In the genomic region with DNA sequence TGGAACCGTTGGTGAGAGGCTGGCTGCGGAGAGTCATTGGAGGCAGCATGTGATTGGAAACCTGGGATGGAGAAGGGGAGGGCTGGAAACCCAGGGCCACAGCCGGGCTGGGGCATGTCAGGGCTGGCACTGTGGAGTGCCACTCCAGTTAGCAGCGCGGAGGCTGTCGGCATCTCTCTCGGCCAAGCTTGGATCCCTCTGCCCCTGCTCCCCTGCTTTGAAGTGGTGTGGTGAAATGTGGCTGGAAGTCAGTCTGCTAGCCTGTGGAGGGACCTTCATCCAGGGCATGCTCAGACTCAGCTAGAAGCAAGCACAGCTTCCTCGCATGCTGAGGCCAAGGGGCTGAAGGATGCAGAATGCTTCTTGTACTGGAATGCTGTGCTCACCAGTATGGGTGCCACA, we compare ENCODE assay signal across 9 cellular contexts. TPM values are rescaled to one million over a fixed set of nuclear protein-coding genes. Genes with fewer than 3 reads are reported as not detected.
A peak's percentile ranks its signal among the peaks of the same experiment; 100 is the strongest.
DNase-seq lines count a peak whose midpoint lies in the region; ATAC-seq and TF ChIP-seq lines count a peak whose summit lies in the region.
"Had no signal": no experiment of that assay in that cellular context is flagged by ENCODE, and none has a peak within 500 bp of the region (broad histone marks: within the 10 kb centered on the region; RNA-seq: fewer than 3 reads in every experiment).

No MANE protein-coding gene starts in this region.

- peaks cover 73% of the 10 kb centered on the region for H3K4me1 ChIP-seq in upper lobe of right lung

- peaks cover 55% of the 10 kb centered on the region for H3K4me1 Mint-ChIP-seq in activated CD4-positive, alpha-beta T cell treated with anti-CD3 and anti-CD28 coated beads, Interleukin-2, amount 10 ng/mL, durations not matched to agents 24 days and 14 days

- H3K36me3 ChIP-seq in upper lobe of right lung: no peaks in the 10 kb centered on the region
- H3K36me3 ChIP-seq: neutrophil had no signal

- ATAC-seq in upper lobe of right lung (peak; percentile 85), HG02678 (IDR thresholded peaks at IDR 0.05; ENCODE audit: unreplicated experiment) (no peak), GM19467 (IDR thresholded peaks at IDR 0.05; ENCODE audit: unreplicated experiment) (no peak)

- H3K4me3 Mint-ChIP-seq in activated CD4-positive, alpha-beta T cell treated with anti-CD3 and anti-CD28 coated beads, Interleukin-2, amount 10 ng/mL, durations not matched to agents 24 days and 14 days: peak overlapping the region; percentile 11

- TF ChIP-seq CTCF in upper lobe of right lung (IDR thresholded peaks at IDR 0.05): no peak

- intact Hi-C loops in activated CD4-positive, alpha-beta T cell treated with anti-CD3 and anti-CD28 coated beads, Interleukin-2, amount 10 ng/mL, durations not matched to agents 24 days and 14 days (cut with micrococcal nuclease): no loop called here
- intact Hi-C loops in upper lobe of right lung (cut with DNase I): no loop called here

- peaks cover 7% of the 10 kb centered on the region for H3K27me3 Mint-ChIP-seq in activated CD4-positive, alpha-beta T cell treated with anti-CD3 and anti-CD28 coated beads, Interleukin-2, amount 10 ng/mL, durations not matched to agents 24 days and 14 days

- peak overlapping the region; percentile 91 for H3K27ac ChIP-seq in angular gyrus (ENCODE audit: low read depth, low read length)
- peak overlapping the region; percentile 74 for H3K27ac ChIP-seq in layer of hippocampus (ENCODE audit: low read depth, low read length)
- peak overlapping the region; percentile 84 for H3K27ac ChIP-seq in upper lobe of right lung

- H3K27me3 ChIP-seq in layer of hippocampus (ENCODE audit: control insufficient read depth, insufficient read depth, low read length): no peaks in the 10 kb centered on the region
- no peaks in the 10 kb centered on the region for H3K27me3 ChIP-seq in upper lobe of right lung
- H3K27me3 ChIP-seq: neutrophil had no signal

- no peaks in the 10 kb centered on the region for H3K9me3 ChIP-seq in upper lobe of right lung
- H3K9me3 ChIP-seq: neutrophil had no signal

- no peak overlapping the region for H3K4me3 ChIP-seq in upper lobe of right lung

- peaks cover 12% of the 10 kb centered on the region for H3K36me3 Mint-ChIP-seq in activated CD4-positive, alpha-beta T cell treated with anti-CD3 and anti-CD28 coated beads, Interleukin-2, amount 10 ng/mL, durations not matched to agents 24 days and 14 days (ENCODE audit: low read depth)

- H3K9me3 Mint-ChIP-seq in activated CD4-positive, alpha-beta T cell treated with anti-CD3 and anti-CD28 coated beads, Interleukin-2, amount 10 ng/mL, durations not matched to agents 24 days and 14 days: peaks cover 4% of the 10 kb centered on the region

- H3K27ac Mint-ChIP-seq in activated CD4-positive, alpha-beta T cell treated with anti-CD3 and anti-CD28 coated beads, Interleukin-2, amount 10 ng/mL, durations not matched to agents 24 days and 14 days: no peak overlapping the region

- DNase-seq in activated CD4-positive, alpha-beta T cell treated with anti-CD3 and anti-CD28 coated beads, Interleukin-2, amount 10 ng/mL, durations not matched to agents 24 days and 14 days: no peak
- DNase-seq in activated CD4-positive, alpha-beta T cell treated with anti-CD3 and anti-CD28 coated beads for 48 hours: no peak
- peak; percentile 87 for DNase-seq in upper lobe of right lung
- DNase-seq in stimulated activated CD4-positive, alpha-beta T cell treated with anti-CD3 and anti-CD28 coated beads, Interleukin-4, amount 100 ng/mL, for 4 hours: no peak

RNA-seq across cellular contexts. Expression of a gene that starts 13.5 kb away (rescaled TPM):
- total RNA-seq in activated CD4-positive, alpha-beta T cell treated with anti-CD3 and anti-CD28 coated beads, Interleukin-2, amount 10 ng/mL, durations not matched to agents 24 days and 14 days: 13.4 and 16.3 TPM in 2 replicates
- 50.6 TPM for total RNA-seq in upper lobe of right lung
